ENCODE assay signal across 20 cellular contexts in the genomic region with DNA sequence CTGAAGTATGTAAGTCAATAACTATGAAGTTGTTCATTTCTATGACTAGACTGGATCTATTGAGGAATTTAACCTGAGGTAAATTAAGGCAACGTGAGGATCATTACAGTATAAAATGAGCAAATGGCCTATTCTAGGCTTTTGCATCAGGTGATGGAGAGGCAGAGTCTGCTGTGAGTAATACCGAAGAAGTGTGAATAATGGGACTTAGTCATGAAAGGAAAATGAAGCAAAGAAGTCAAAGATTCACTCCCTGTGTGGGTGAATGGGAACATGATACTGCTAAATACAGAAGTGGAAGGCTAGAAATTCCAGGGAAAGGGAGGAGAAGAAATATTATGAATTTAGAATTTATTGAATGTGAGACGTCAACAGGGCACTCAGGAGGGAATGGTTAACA.
A peak's percentile ranks its signal among the peaks of the same experiment; 100 is the strongest.
DNase-seq lines count a peak whose midpoint lies in the region; ATAC-seq and TF ChIP-seq lines count a peak whose summit lies in the region.
"Had no signal": no experiment of that assay in that cellular context is flagged by ENCODE, and none has a peak within 500 bp of the region (broad histone marks: within the 10 kb centered on the region; RNA-seq: fewer than 3 reads in every experiment).

No MANE protein-coding gene starts in this region.

- TF ChIP-seq POLR2A in stomach (IDR thresholded peaks at IDR 0.05) = no peak

- H3K9ac ChIP-seq in adipocyte (ENCODE audit: low read length) = no peak overlapping the region

- H3K9me3 ChIP-seq in adipocyte (ENCODE audit: control insufficient read depth, low read length) (no peaks in the 10 kb centered on the region), T-helper 17 cell (ENCODE audit: control insufficient read depth, low read length, poor library complexity, severe bottlenecking) (no peaks in the 10 kb centered on the region), stomach (no peaks in the 10 kb centered on the region)
- H3K9me3 ChIP-seq: transverse colon had no signal

- no peak for ATAC-seq in T-helper 17 cell
- no peak for ATAC-seq in stimulated activated naive CD8-positive, alpha-beta T cell treated with anti-CD3 and anti-CD28 coated beads, Interleukin-15, amount 100 ng/mL, for 72 hours
- ATAC-seq: left colon had no signal

- no peak overlapping the region for H3K4me3 Mint-ChIP-seq in T-helper 17 cell
- no peak overlapping the region for H3K4me3 Mint-ChIP-seq in stimulated activated naive CD8-positive, alpha-beta T cell treated with anti-CD3 and anti-CD28 coated beads, Interleukin-15, amount 100 ng/mL, for 72 hours
- H3K4me3 Mint-ChIP-seq: CD14-positive monocyte had no signal

- H3K4me1 ChIP-seq in adipocyte (ENCODE audit: control insufficient read depth, insufficient read depth, low read length) (no peaks in the 10 kb centered on the region), stomach (no peaks in the 10 kb centered on the region)
- H3K4me1 ChIP-seq: transverse colon had no signal

- H3K27ac ChIP-seq in stomach = no peak overlapping the region
- H3K27ac ChIP-seq: transverse colon had no signal

- DNase-seq in HCEC 1CT (peak; percentile 92), adipocyte (ENCODE audit: low read depth) (peak; percentile 55), fibroblast of pulmonary artery (ENCODE audit: low read depth) (peak; percentile 39), superior temporal gyrus (ENCODE audit: extremely low spot score) (peak; percentile 46), T-helper 17 cell (no peak), stomach (no peak)
- DNase-seq in stimulated activated naive CD8-positive, alpha-beta T cell treated with anti-CD3 and anti-CD28 coated beads, Interleukin-15, amount 100 ng/mL, for 72 hours = no peak
- DNase-seq: activated effector memory CD4-positive, alpha-beta T cell treated with Interleukin-2 at 50 U/mL for 16 hours; anterior cingulate cortex; cortex of kidney; DND-41; hippocampal formation; left colon; NCI-H1105 treated with DMSO at 0.1 percent for 48 hours; occipital lobe; Right ventricle myocardium superior; stimulated activated CD4-positive, alpha-beta T cell treated with anti-CD3 and anti-CD28 coated beads, Interleukin-4, amount 100 ng/mL, for 4 hours; T-helper 2 cell; transverse colon had no signal

- H3K9me3 Mint-ChIP-seq in stimulated activated naive CD8-positive, alpha-beta T cell treated with anti-CD3 and anti-CD28 coated beads, Interleukin-15, amount 100 ng/mL, for 72 hours = peaks cover 0 to 8% of the 10 kb centered on the region in 2 donors

- intact Hi-C loops in stomach (cut with DNase I; ENCODE audit: low total_unique reads) = no loop called here

- H3K36me3 ChIP-seq in adipocyte (ENCODE audit: control insufficient read depth, insufficient read depth, low read length, severe bottlenecking) (no peaks in the 10 kb centered on the region), stomach (no peaks in the 10 kb centered on the region)
- H3K36me3 ChIP-seq: transverse colon had no signal

- TF ChIP-seq CTCF in fibroblast of pulmonary artery (IDR thresholded peaks at IDR 0.05; ENCODE audit: low read length, missing control alignments) = no peak
- TF ChIP-seq CTCF in stomach (IDR thresholded peaks at IDR 0.05) = no peak

- no peak for TF ChIP-seq EP300 in stomach (IDR thresholded peaks at IDR 0.05)

- H3K4me3 ChIP-seq in adipocyte (ENCODE audit: low read length) (no peak overlapping the region), fibroblast of pulmonary artery (replicated peaks; ENCODE audit: low read depth, low read length) (no peak overlapping the region), stomach (no peak overlapping the region)
- H3K4me3 ChIP-seq: transverse colon had no signal

- no peaks in the 10 kb centered on the region for H3K4me1 Mint-ChIP-seq in T-helper 17 cell
- no peaks in the 10 kb centered on the region for H3K4me1 Mint-ChIP-seq in stimulated activated naive CD8-positive, alpha-beta T cell treated with anti-CD3 and anti-CD28 coated beads, Interleukin-15, amount 100 ng/mL, for 72 hours
- H3K4me1 Mint-ChIP-seq: CD14-positive monocyte had no signal

- no peaks in the 10 kb centered on the region for H3K27me3 Mint-ChIP-seq in T-helper 17 cell
- H3K27me3 Mint-ChIP-seq in stimulated activated naive CD8-positive, alpha-beta T cell treated with anti-CD3 and anti-CD28 coated beads, Interleukin-15, amount 100 ng/mL, for 72 hours = no peaks in the 10 kb centered on the region

- no peaks in the 10 kb centered on the region for H3K36me3 Mint-ChIP-seq in T-helper 17 cell (ENCODE audit: low read depth)
- H3K36me3 Mint-ChIP-seq: CD14-positive monocyte had no signal

- no peaks in the 10 kb centered on the region for H3K27me3 ChIP-seq in adipocyte (replicated peaks; ENCODE audit: control insufficient read depth, insufficient read depth, low read length)
- no peaks in the 10 kb centered on the region for H3K27me3 ChIP-seq in stomach
- H3K27me3 ChIP-seq: transverse colon had no signal

- no peak overlapping the region for H3K27ac Mint-ChIP-seq in T-helper 17 cell
- H3K27ac Mint-ChIP-seq in stimulated activated naive CD8-positive, alpha-beta T cell treated with anti-CD3 and anti-CD28 coated beads, Interleukin-15, amount 100 ng/mL, for 72 hours = no peak overlapping the region
- H3K27ac Mint-ChIP-seq: CD14-positive monocyte had no signal

- 82 to 90% (median 87%) methylated on average over 3 of the region's 3 CpGs for WGBS in stomach, 5 donors

Comparison
In these comparisons a context has a peak if more than half of its experiments do, and no peak if none do; other contexts are left out.
1. DNase-seq: peak in HCEC 1CT (single experiment), adipocyte (single experiment), fibroblast of pulmonary artery (single experiment) and superior temporal gyrus (single experiment); none in T-helper 17 cell (0 of 3), stimulated activated naive CD8-positive, alpha-beta T cell treated with anti-CD3 and anti-CD28 coated beads, Interleukin-15, amount 100 ng/mL, for 72 hours (0 of 2) and stomach (single experiment).